ENCODE assay signal across 20 cellular contexts in the genomic region with DNA sequence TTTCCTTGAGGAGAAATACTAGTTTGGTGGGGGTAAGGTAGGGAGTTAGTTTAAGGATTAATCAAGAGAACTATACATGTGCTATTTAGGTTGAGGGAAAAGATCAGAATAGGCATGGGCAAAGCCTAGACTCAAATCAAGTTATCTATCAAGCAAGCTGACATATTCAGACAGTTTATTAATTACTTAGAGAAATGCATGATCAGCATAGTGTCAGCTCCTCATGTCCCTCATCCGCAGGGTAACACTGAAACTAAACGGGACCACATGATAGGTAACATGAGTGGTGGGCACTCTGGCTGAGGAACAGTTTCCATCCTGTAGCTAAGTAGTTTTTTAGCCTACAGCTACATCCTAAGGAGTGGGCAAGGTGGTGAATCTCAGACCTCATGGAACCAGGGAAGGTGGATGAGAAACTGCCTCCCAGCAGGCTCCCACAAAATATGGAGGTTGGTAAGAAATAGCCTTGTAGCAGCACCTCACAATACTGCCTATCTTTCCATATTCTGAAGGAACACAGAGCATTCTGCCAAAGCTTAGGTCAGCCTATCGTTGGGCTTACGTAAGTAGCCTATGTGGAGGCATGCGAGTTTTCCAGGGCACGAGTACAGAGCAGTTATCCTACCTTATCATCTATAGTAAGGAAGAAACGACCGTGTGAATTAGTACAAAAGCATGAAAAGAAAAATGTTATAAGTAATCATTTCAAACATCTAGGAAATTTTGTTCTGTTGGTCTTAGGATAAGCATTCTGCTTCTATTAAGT.
"Had no signal": no experiment of that assay in that cellular context is flagged by ENCODE, and none has a peak within 500 bp of the region (broad histone marks: within the 10 kb centered on the region; RNA-seq: fewer than 3 reads in every experiment).

No MANE protein-coding gene starts in this region.

- H3K9me3 Mint-ChIP-seq: dendritic cell treated with granulocyte-macrophage colony-stimulating factor and Interleukin-4, amounts not matched to agents 40 ng/mL and 50 ng/mL, for 4 days; effector memory CD8-positive, alpha-beta T cell; mesothelial cell of epicardium; natural killer cell treated with Interleukin-12 subunit alpha and Interleukin-12 subunit beta and Interleukin-15 and Interleukin-18, amount 100 ng/mL, for 72 hours; type B pancreatic cell had no signal

- H3K4me3 Mint-ChIP-seq: dendritic cell treated with granulocyte-macrophage colony-stimulating factor and Interleukin-4, amounts not matched to agents 40 ng/mL and 50 ng/mL, for 4 days; effector memory CD8-positive, alpha-beta T cell; mesothelial cell of epicardium; natural killer cell treated with Interleukin-12 subunit alpha and Interleukin-12 subunit beta and Interleukin-15 and Interleukin-18, amount 100 ng/mL, for 72 hours; type B pancreatic cell had no signal

- DNase-seq: cerebellar nuclear complex; effector memory CD8-positive, alpha-beta T cell; foreskin keratinocyte; kidney; left cardiac atrium; mammary epithelial cell; occipital lobe; psoas muscle; retina; small intestine; stimulated activated CD4-positive, alpha-beta T cell treated with anti-CD3 and anti-CD28 coated beads, Interleukin-2, amount 100 ng/mL, for 48 hours; stimulated activated naive CD4-positive, alpha-beta T cell treated with Interleukin-2 at 50 U/mL for 16 hours; uterus had no signal

- H3K4me1 ChIP-seq: foreskin keratinocyte, uterus had no signal

- H3K4me3 ChIP-seq: esophagus muscularis mucosa, hepatocyte, psoas muscle, uterus had no signal

- H3K36me3 Mint-ChIP-seq: mesothelial cell of epicardium; natural killer cell treated with Interleukin-12 subunit alpha and Interleukin-12 subunit beta and Interleukin-15 and Interleukin-18, amount 100 ng/mL, for 72 hours; type B pancreatic cell had no signal

- H3K27me3 ChIP-seq: esophagus muscularis mucosa, foreskin keratinocyte, hepatocyte, uterus had no signal

- H3K36me3 ChIP-seq: esophagus muscularis mucosa, uterus had no signal

- FAIRE-seq: kidney had no signal

- H3K27me3 Mint-ChIP-seq: dendritic cell treated with granulocyte-macrophage colony-stimulating factor and Interleukin-4, amounts not matched to agents 40 ng/mL and 50 ng/mL, for 4 days; effector memory CD8-positive, alpha-beta T cell; natural killer cell treated with Interleukin-12 subunit alpha and Interleukin-12 subunit beta and Interleukin-15 and Interleukin-18, amount 100 ng/mL, for 72 hours; type B pancreatic cell had no signal

- ATAC-seq: effector memory CD8-positive, alpha-beta T cell; foreskin keratinocyte; natural killer cell treated with Interleukin-12 subunit alpha and Interleukin-12 subunit beta and Interleukin-15 and Interleukin-18, amount 100 ng/mL, for 72 hours had no signal

- H3K4me2 ChIP-seq: hepatocyte had no signal

- H3K27ac ChIP-seq: epithelial cell of prostate, esophagus muscularis mucosa, foreskin keratinocyte, hepatocyte, psoas muscle, uterus had no signal

- H3K27ac Mint-ChIP-seq: dendritic cell treated with granulocyte-macrophage colony-stimulating factor and Interleukin-4, amounts not matched to agents 40 ng/mL and 50 ng/mL, for 4 days; effector memory CD8-positive, alpha-beta T cell; mesothelial cell of epicardium; natural killer cell treated with Interleukin-12 subunit alpha and Interleukin-12 subunit beta and Interleukin-15 and Interleukin-18, amount 100 ng/mL, for 72 hours; type B pancreatic cell had no signal

- H2AFZ ChIP-seq: hepatocyte had no signal

- H3K9me3 ChIP-seq: esophagus muscularis mucosa, psoas muscle, uterus had no signal
